Comparison of ENCODE assay signal across 10 cellular contexts in genomic region chr14:73739899-73740685, GRCh38. TPM values are rescaled to one million over a fixed set of nuclear protein-coding genes. Genes with fewer than 3 reads are reported as not detected.
DNase-seq lines count a peak whose midpoint lies in the region; ATAC-seq and TF ChIP-seq lines count a peak whose summit lies in the region.
"Had no signal": no experiment of that assay in that cellular context is flagged by ENCODE, and none has a peak within 500 bp of the region (broad histone marks: within the 10 kb centered on the region; RNA-seq: fewer than 3 reads in every experiment).

No MANE protein-coding gene starts in this region.

- H3K36me3 ChIP-seq in upper lobe of right lung (peaks cover 46% of the 10 kb centered on the region), endodermal cell (ENCODE audit: control insufficient read depth, insufficient read depth, low read length) (peaks cover 8% of the 10 kb centered on the region)

- no peaks in the 10 kb centered on the region for H3K27me3 Mint-ChIP-seq in activated naive CD4-positive, alpha-beta T cell treated with anti-CD3 and anti-CD28 coated beads, Interleukin-2, amount 50 U/mL, for 24 hours
- no peaks in the 10 kb centered on the region for H3K27me3 Mint-ChIP-seq in dendritic cell treated with granulocyte-macrophage colony-stimulating factor and Interleukin-4, amounts not matched to agents 40 ng/mL and 50 ng/mL, for 4 days
- H3K27me3 Mint-ChIP-seq in naive B cell: no peaks in the 10 kb centered on the region
- H3K27me3 Mint-ChIP-seq in endodermal cell (ENCODE audit: insufficient read depth): no peaks in the 10 kb centered on the region
- H3K27me3 Mint-ChIP-seq: memory B cell had no signal

- no peaks in the 10 kb centered on the region for H3K27me3 ChIP-seq in upper lobe of right lung
- no peaks in the 10 kb centered on the region for H3K27me3 ChIP-seq in endodermal cell (ENCODE audit: control insufficient read depth, insufficient read depth, low read length, poor library complexity, severe bottlenecking)

- H3K9me3 ChIP-seq in upper lobe of right lung (no peaks in the 10 kb centered on the region), endodermal cell (ENCODE audit: control insufficient read depth, low read length) (no peaks in the 10 kb centered on the region)

- peak overlapping the region; percentile 74 for H3K27ac Mint-ChIP-seq in activated naive CD4-positive, alpha-beta T cell treated with anti-CD3 and anti-CD28 coated beads, Interleukin-2, amount 50 U/mL, for 24 hours
- H3K27ac Mint-ChIP-seq in dendritic cell treated with granulocyte-macrophage colony-stimulating factor and Interleukin-4, amounts not matched to agents 40 ng/mL and 50 ng/mL, for 4 days: peak overlapping the region; percentile 72
- H3K27ac Mint-ChIP-seq in naive B cell: peak overlapping the region; percentile 26 to 84 (median 73)
- no peak overlapping the region for H3K27ac Mint-ChIP-seq in endodermal cell

- H3K4me1 ChIP-seq in upper lobe of right lung (peaks cover 61% of the 10 kb centered on the region), endodermal cell (ENCODE audit: control insufficient read depth, insufficient read depth, low read length) (peaks cover 12% of the 10 kb centered on the region)

- H3K4me3 Mint-ChIP-seq in activated naive CD4-positive, alpha-beta T cell treated with anti-CD3 and anti-CD28 coated beads, Interleukin-2, amount 50 U/mL, for 24 hours: no peak overlapping the region
- no peak overlapping the region for H3K4me3 Mint-ChIP-seq in dendritic cell treated with granulocyte-macrophage colony-stimulating factor and Interleukin-4, amounts not matched to agents 40 ng/mL and 50 ng/mL, for 4 days
- peak overlapping the region in 6 of 8 donors; percentile 45 to 94 (median 80) for H3K4me3 Mint-ChIP-seq in naive B cell
- H3K4me3 Mint-ChIP-seq in endodermal cell: no peak overlapping the region

- peaks cover 64% of the 10 kb centered on the region for H3K4me1 Mint-ChIP-seq in activated naive CD4-positive, alpha-beta T cell treated with anti-CD3 and anti-CD28 coated beads, Interleukin-2, amount 50 U/mL, for 24 hours
- H3K4me1 Mint-ChIP-seq in dendritic cell treated with granulocyte-macrophage colony-stimulating factor and Interleukin-4, amounts not matched to agents 40 ng/mL and 50 ng/mL, for 4 days (ENCODE audit: low read depth): peaks cover 62% of the 10 kb centered on the region
- peaks cover 47 to 66% (median 58%) of the 10 kb centered on the region in 3 donors for H3K4me1 Mint-ChIP-seq in naive B cell
- peaks cover 28% of the 10 kb centered on the region for H3K4me1 Mint-ChIP-seq in endodermal cell

- H3K4me3 ChIP-seq in upper lobe of right lung (peak overlapping the region; percentile 26), endodermal cell (ENCODE audit: low read length) (no peak overlapping the region)

- intact Hi-C loops in dendritic cell treated with granulocyte-macrophage colony-stimulating factor and Interleukin-4, amounts not matched to agents 40 ng/mL and 50 ng/mL, for 4 days (cut with micrococcal nuclease): no loop called here
- intact Hi-C loops in upper lobe of right lung (cut with DNase I): loop anchor here (10.0 kb wide), 1 partner anchor 85 kb away; no protein-coding TSS in a partner anchor

- TF ChIP-seq CTCF in upper lobe of right lung (IDR thresholded peaks at IDR 0.05): no peak
- TF ChIP-seq CTCF in endodermal cell (conservative IDR thresholded peaks at IDR 0.05): no peak

- H3K9ac ChIP-seq in endodermal cell (ENCODE audit: extremely low read depth, low read length, poor library complexity, severe bottlenecking): no peak overlapping the region

- H3K9me3 Mint-ChIP-seq in activated naive CD4-positive, alpha-beta T cell treated with anti-CD3 and anti-CD28 coated beads, Interleukin-2, amount 50 U/mL, for 24 hours: no peaks in the 10 kb centered on the region
- no peaks in the 10 kb centered on the region for H3K9me3 Mint-ChIP-seq in dendritic cell treated with granulocyte-macrophage colony-stimulating factor and Interleukin-4, amounts not matched to agents 40 ng/mL and 50 ng/mL, for 4 days
- H3K9me3 Mint-ChIP-seq in naive B cell (no peaks in the 10 kb centered on the region), endodermal cell (no peaks in the 10 kb centered on the region)
- H3K9me3 Mint-ChIP-seq: memory B cell had no signal

- ATAC-seq in naive B cell (ENCODE audit: low read depth in 2 of 2): no peak
- no peak for ATAC-seq in upper lobe of right lung
- no peak for ATAC-seq in GM19463 (IDR thresholded peaks at IDR 0.05; ENCODE audit: unreplicated experiment)

- WGBS in endodermal cell (ENCODE audit: insufficient coverage in 1 of 2, insufficient read length in 1 of 2), 2 experiments: 89 to 90% methylated on average over 8 to 12 of the region's 12 CpGs

- no peak for DNase-seq in activated naive CD4-positive, alpha-beta T cell treated with Interleukin-2 at 50 U/mL for 16 hours
- no peak for DNase-seq in naive B cell
- DNase-seq in upper lobe of right lung: no peak
- no peak for DNase-seq in NCI-H1048 (lab: John Stamatoyannopoulos, UW)
- no peak for DNase-seq in endodermal cell
- DNase-seq: NCI-H1694 had no signal

- H3K27ac ChIP-seq in upper lobe of right lung (peak overlapping the region; percentile 89), endodermal cell (ENCODE audit: low read depth, low read length) (no peak overlapping the region)

- no peaks in the 10 kb centered on the region for H3K36me3 Mint-ChIP-seq in activated naive CD4-positive, alpha-beta T cell treated with anti-CD3 and anti-CD28 coated beads, Interleukin-2, amount 50 U/mL, for 24 hours
- peaks cover 61% of the 10 kb centered on the region for H3K36me3 Mint-ChIP-seq in dendritic cell treated with granulocyte-macrophage colony-stimulating factor and Interleukin-4, amounts not matched to agents 40 ng/mL and 50 ng/mL, for 4 days (ENCODE audit: low read depth)
- H3K36me3 Mint-ChIP-seq in naive B cell (peaks cover 0 to 5% of the 10 kb centered on the region in 2 donors), endodermal cell (ENCODE audit: low read depth) (peaks cover 14% of the 10 kb centered on the region)

RNA-seq across cellular contexts. Expression of gene PNMA1, which starts 25.9 kb away (rescaled TPM):
- 10 to 100 TPM; 10.6 to 19.7 (median 15.4) TPM for polyA plus RNA-seq in naive B cell (ENCODE audit: low read depth in 6 of 6)
- total RNA-seq in upper lobe of right lung: 22.0 TPM
- total RNA-seq in endodermal cell: 10 to 100 TPM; 66.9 to 70.4 TPM
- 114 TPM for polyA plus RNA-seq in endodermal cell (2013, experiment 1 of 2)
- 103 TPM for polyA plus RNA-seq in endodermal cell (2013, experiment 2 of 2)

Comparison
In these comparisons a context has a peak if more than half of its experiments do, and no peak if none do; other contexts are left out.
1. H3K4me3 Mint-ChIP-seq: peak in naive B cell (6 of 8); none in activated naive CD4-positive, alpha-beta T cell treated with anti-CD3 and anti-CD28 coated beads, Interleukin-2, amount 50 U/mL, for 24 hours (single experiment), dendritic cell treated with granulocyte-macrophage colony-stimulating factor and Interleukin-4, amounts not matched to agents 40 ng/mL and 50 ng/mL, for 4 days (single experiment) and endodermal cell (single experiment).